Comparison of ENCODE assay signal across 30 cellular contexts in genomic region chr6:57135885-57136284, GRCh38. TPM values are rescaled to one million over a fixed set of nuclear protein-coding genes. Genes with fewer than 3 reads are reported as not detected.
DNase-seq lines count a peak whose midpoint lies in the region; ATAC-seq and TF ChIP-seq lines count a peak whose summit lies in the region.
"Had no signal": no experiment of that assay in that cellular context is flagged by ENCODE, and none has a peak within 500 bp of the region (broad histone marks: within the 10 kb centered on the region; RNA-seq: fewer than 3 reads in every experiment).

No MANE protein-coding gene starts in this region.

- peaks cover 13% of the 10 kb centered on the region for H3K79me1 ChIP-seq in mesenchymal stem cell (replicated peaks; ENCODE audit: low read length, poor library complexity, severe bottlenecking)

- H3K4me2 ChIP-seq in mesenchymal stem cell (ENCODE audit: low read length, poor library complexity, severe bottlenecking) (no peak overlapping the region), MM.1S (ENCODE audit: low read depth, low read length) (no peak overlapping the region)
- H3K4me2 ChIP-seq: GM23338, PC-9 had no signal

- no peaks in the 10 kb centered on the region for H3K4me1 Mint-ChIP-seq in activated T-helper 17 cell treated with anti-CD3 and anti-CD28 coated beads, Interleukin-2, amount 50 U/mL, for 72 hours
- H3K4me1 Mint-ChIP-seq: GM23338, IgD-negative memory B cell had no signal

- no peak overlapping the region for H2BK5ac ChIP-seq in mesenchymal stem cell (ENCODE audit: low read depth, low read length, poor library complexity, severe bottlenecking)

- no peak overlapping the region for H3K18ac ChIP-seq in mesenchymal stem cell (ENCODE audit: low read depth in 1 of 2, low read length in 2 of 2)

- H3K23ac ChIP-seq in mesenchymal stem cell (ENCODE audit: low read length in 2 of 2), result no peak overlapping the region

- H2AFZ ChIP-seq in mesenchymal stem cell (ENCODE audit: low read depth, low read length) (no peak overlapping the region), MM.1S (ENCODE audit: low read length) (no peak overlapping the region)
- H2AFZ ChIP-seq: GM23338, PC-9 had no signal

- H3K14ac ChIP-seq in mesenchymal stem cell (ENCODE audit: low read length in 2 of 2), result no peak overlapping the region

- H3F3A ChIP-seq in MM.1S (ENCODE audit: insufficient read depth, low read length), result no peaks in the 10 kb centered on the region

- H3K9me3 Mint-ChIP-seq in activated T-helper 17 cell treated with anti-CD3 and anti-CD28 coated beads, Interleukin-2, amount 50 U/mL, for 72 hours, result no peaks in the 10 kb centered on the region
- H3K9me3 Mint-ChIP-seq: activated CD4-positive, alpha-beta T cell treated with anti-CD3 and anti-CD28 coated beads, Interleukin-2, amount 10 ng/mL, durations not matched to agents 7 days and 5 days; activated naive CD8-positive, alpha-beta T cell treated with anti-CD3 and anti-CD28 coated beads, Interleukin-2, amount 50 U/mL, for 24 hours; activated T-cell treated with anti-CD3 and anti-CD28 coated beads, Interleukin-2, amount 50 U/mL, for 24 hours; brain; GM23338; IgD-negative memory B cell; naive thymus-derived CD4-positive, alpha-beta T cell had no signal

- H3K9me3 ChIP-seq in mesenchymal stem cell (ENCODE audit: control insufficient read depth, low read length) (no peaks in the 10 kb centered on the region), MM.1S (replicated peaks; ENCODE audit: insufficient read depth, low read length) (no peaks in the 10 kb centered on the region)
- H3K9me3 ChIP-seq: gastroesophageal sphincter, left lung, uterus had no signal

- no peaks in the 10 kb centered on the region for H3K79me2 ChIP-seq in MM.1S (ENCODE audit: low read length)

- H3K36me3 ChIP-seq in mesenchymal stem cell (ENCODE audit: control insufficient read depth in 1 of 2, insufficient read depth in 2 of 2, low read depth in 1 of 2, low read length in 2 of 2), result peaks cover 4 to 70% of the 10 kb centered on the region in 2 experiments
- 0 out of 2 replicates have a peak, but pooled peaks cover 7% of the 10 kb centered on the region for H3K36me3 ChIP-seq in MM.1S (replicated peaks; ENCODE audit: insufficient read depth, low read length)
- H3K36me3 ChIP-seq: uterus had no signal

- H4K8ac ChIP-seq in mesenchymal stem cell (ENCODE audit: low read length), result no peak overlapping the region

- no peaks in the 10 kb centered on the region for H3K27me3 Mint-ChIP-seq in activated T-helper 17 cell treated with anti-CD3 and anti-CD28 coated beads, Interleukin-2, amount 50 U/mL, for 72 hours
- H3K27me3 Mint-ChIP-seq: activated CD4-positive, alpha-beta T cell treated with anti-CD3 and anti-CD28 coated beads, Interleukin-2, amount 10 ng/mL, durations not matched to agents 7 days and 5 days; activated naive CD8-positive, alpha-beta T cell treated with anti-CD3 and anti-CD28 coated beads, Interleukin-2, amount 50 U/mL, for 24 hours; activated T-cell treated with anti-CD3 and anti-CD28 coated beads, Interleukin-2, amount 50 U/mL, for 24 hours; IgD-negative memory B cell; naive thymus-derived CD4-positive, alpha-beta T cell had no signal

- H3K27ac ChIP-seq in mesenchymal stem cell (ENCODE audit: low read length, poor library complexity, severe bottlenecking) (no peak overlapping the region), MM.1S (ENCODE audit: low read length) (no peak overlapping the region)
- H3K27ac ChIP-seq: gastroesophageal sphincter, left lung, PC-9, uterus had no signal

- H3K9ac ChIP-seq in mesenchymal stem cell (ENCODE audit: low read length) (peak overlapping the region; percentile 16), MM.1S (ENCODE audit: low read length) (no peak overlapping the region)

- no peak overlapping the region for H3K4me3 ChIP-seq in choroid plexus epithelial cell (ENCODE audit: low read depth, low read length)
- H3K4me3 ChIP-seq in mesenchymal stem cell (ENCODE audit: insufficient read depth in 1 of 2, low read depth in 1 of 2, low read length in 2 of 2), result peak overlapping the region in 1 of 2 experiments; percentile 10
- H3K4me3 ChIP-seq in MM.1S (ENCODE audit: low read length), result no peak overlapping the region
- H3K4me3 ChIP-seq: gastroesophageal sphincter, GM23338, left lung, PC-9, uterus had no signal

- H3K4me1 ChIP-seq in mesenchymal stem cell (ENCODE audit: control insufficient read depth, insufficient read depth, low read depth, low read length) (no peaks in the 10 kb centered on the region), MM.1S (ENCODE audit: low read length) (no peaks in the 10 kb centered on the region)
- H3K4me1 ChIP-seq: left lung, uterus had no signal

- no peak overlapping the region for H2AK5ac ChIP-seq in mesenchymal stem cell (ENCODE audit: low read length, severe bottlenecking)

- H2BK120ac ChIP-seq in mesenchymal stem cell (ENCODE audit: low read depth, low read length), result no peak overlapping the region

- no peak overlapping the region for H2BK12ac ChIP-seq in mesenchymal stem cell (ENCODE audit: low read length in 2 of 2)

- TF ChIP-seq CTCF in AG09319 (IDR thresholded peaks at IDR 0.05; ENCODE audit: low read depth, low read length), result no peak
- TF ChIP-seq CTCF in choroid plexus epithelial cell (conservative IDR thresholded peaks at IDR 0.05; ENCODE audit: low read depth, low read length), result no peak
- no peak for TF ChIP-seq CTCF in MM.1S (IDR thresholded peaks at IDR 0.05; ENCODE audit: low read length)

- no peak overlapping the region for H3K4me3 Mint-ChIP-seq in activated T-helper 17 cell treated with anti-CD3 and anti-CD28 coated beads, Interleukin-2, amount 50 U/mL, for 72 hours
- H3K4me3 Mint-ChIP-seq: activated CD4-positive, alpha-beta T cell treated with anti-CD3 and anti-CD28 coated beads, Interleukin-2, amount 10 ng/mL, durations not matched to agents 7 days and 5 days; activated naive CD8-positive, alpha-beta T cell treated with anti-CD3 and anti-CD28 coated beads, Interleukin-2, amount 50 U/mL, for 24 hours; activated T-cell treated with anti-CD3 and anti-CD28 coated beads, Interleukin-2, amount 50 U/mL, for 24 hours; brain; GM23338; IgD-negative memory B cell; naive thymus-derived CD4-positive, alpha-beta T cell had no signal

- H3K4ac ChIP-seq in mesenchymal stem cell (ENCODE audit: low read depth in 1 of 2, low read length in 2 of 2), result no peak overlapping the region

- peaks cover 66% of the 10 kb centered on the region for H3K36me3 Mint-ChIP-seq in activated T-helper 17 cell treated with anti-CD3 and anti-CD28 coated beads, Interleukin-2, amount 50 U/mL, for 72 hours (ENCODE audit: low read depth)

- H4K20me1 ChIP-seq in MM.1S (ENCODE audit: insufficient read depth, low read length), result no peaks in the 10 kb centered on the region

- H3K27me3 ChIP-seq in mesenchymal stem cell (ENCODE audit: control insufficient read depth in 1 of 2, insufficient read depth in 1 of 2, low read length in 2 of 2), result no peaks in the 10 kb centered on the region
- no peaks in the 10 kb centered on the region for H3K27me3 ChIP-seq in MM.1S (replicated peaks; ENCODE audit: insufficient read depth, low read length)
- H3K27me3 ChIP-seq: gastroesophageal sphincter, left lung, uterus had no signal

- peak; percentile 15 for DNase-seq in AG09319 (ENCODE audit: extremely low read depth, low read depth)
- peak; percentile 9 for DNase-seq in HCEC 1CT
- DNase-seq in choroid plexus epithelial cell (ENCODE audit: low read depth), result peak; percentile 14
- no peak for DNase-seq in mesenchymal stem cell
- no peak for DNase-seq in MM.1S
- no peak for DNase-seq in RPMI8226
- no peak for DNase-seq in DMS153 treated with DMSO at 0.1 percent for 48 hours (lab: John Stamatoyannopoulos, UW; ENCODE audit: unreplicated experiment)
- DNase-seq: activated CD4-positive, alpha-beta T cell treated with anti-CD3 and anti-CD28 coated beads, Interleukin-2, amount 10 ng/mL, durations not matched to agents 7 days and 5 days; activated gamma-delta T cell treated with Interleukin-2 at 50 U/mL for 16 hours; activated naive CD8-positive, alpha-beta T cell treated with anti-CD3 and anti-CD28 coated beads, Interleukin-2, amount 50 U/mL, for 24 hours; activated T-cell treated with anti-CD3 and anti-CD28 coated beads, Interleukin-2, amount 50 U/mL, for 24 hours; C1 segment of cervical spinal cord; cerebellar nuclear complex; COR-L47; DND-41; left lung; naive thymus-derived CD4-positive, alpha-beta T cell; NCI-H1092 treated with DMSO at 0.1 percent for 48 hours; NCI-H187; NCI-H524 treated with DMSO at 0.1 percent for 48 hours; occipital lobe; PC-9; SHP77; stimulated activated naive CD8-positive, alpha-beta T cell treated with anti-CD3 and anti-CD28 coated beads, Interleukin-15, Interleukin-2, amounts not matched to agents 100 U/mL and 50 U/mL, for 24 hours; uterus had no signal

- no peaks in the 10 kb centered on the region for H3K9me2 ChIP-seq in MM.1S (replicated peaks; ENCODE audit: insufficient read depth, low read length)

- no peak for ATAC-seq in activated T-helper 17 cell treated with anti-CD3 and anti-CD28 coated beads, Interleukin-2, amount 50 U/mL, for 72 hours (replicated peaks)
- ATAC-seq: activated naive CD8-positive, alpha-beta T cell treated with anti-CD3 and anti-CD28 coated beads, Interleukin-2, amount 50 U/mL, for 24 hours; gastroesophageal sphincter; GM23338; left lung; naive thymus-derived CD4-positive, alpha-beta T cell; stimulated activated naive CD8-positive, alpha-beta T cell treated with anti-CD3 and anti-CD28 coated beads, Interleukin-15, Interleukin-2, amounts not matched to agents 100 U/mL and 50 U/mL, for 24 hours had no signal

- H4K91ac ChIP-seq in mesenchymal stem cell (ENCODE audit: low read length), result no peak overlapping the region

- no peak overlapping the region for H3K27ac Mint-ChIP-seq in activated T-helper 17 cell treated with anti-CD3 and anti-CD28 coated beads, Interleukin-2, amount 50 U/mL, for 72 hours
- H3K27ac Mint-ChIP-seq: activated CD4-positive, alpha-beta T cell treated with anti-CD3 and anti-CD28 coated beads, Interleukin-2, amount 10 ng/mL, durations not matched to agents 7 days and 5 days; activated naive CD8-positive, alpha-beta T cell treated with anti-CD3 and anti-CD28 coated beads, Interleukin-2, amount 50 U/mL, for 24 hours; activated T-cell treated with anti-CD3 and anti-CD28 coated beads, Interleukin-2, amount 50 U/mL, for 24 hours; GM23338; IgD-negative memory B cell; naive thymus-derived CD4-positive, alpha-beta T cell had no signal

- WGBS in mesenchymal stem cell, result no CpG with 5 or more reads among the region's 1 CpG

- H2BK15ac ChIP-seq in mesenchymal stem cell (ENCODE audit: low read depth, poor library complexity, severe bottlenecking), result no peak overlapping the region

RNA-seq across cellular contexts. Expression of gene BAG2, which starts 36.2 kb away (rescaled TPM):
- polyA plus RNA-seq in mesenchymal stem cell (2013, experiment 1 of 2), result 5.6 TPM
- polyA plus RNA-seq in mesenchymal stem cell (2013, experiment 2 of 2), result 5.8 TPM
- 1 to 10 TPM; 5.6 to 9.5 TPM for total RNA-seq in activated T-helper 17 cell treated with anti-CD3 and anti-CD28 coated beads, Interleukin-2, amount 50 U/mL, for 72 hours

RNA-seq across cellular contexts. Expression of gene ZNF451, which starts 45.9 kb away (rescaled TPM):
- polyA plus RNA-seq in mesenchymal stem cell (2013, experiment 1 of 2), result 13.2 TPM
- polyA plus RNA-seq in mesenchymal stem cell (2013, experiment 2 of 2), result 13.0 TPM
- total RNA-seq in activated T-helper 17 cell treated with anti-CD3 and anti-CD28 coated beads, Interleukin-2, amount 50 U/mL, for 72 hours, result 10 to 100 TPM; 58.8 to 65.7 TPM

Comparison
In these comparisons a context has a peak if more than half of its experiments do, and no peak if none do; other contexts are left out.
1. DNase-seq: peak in AG09319 (single experiment), HCEC 1CT (single experiment) and choroid plexus epithelial cell (single experiment); none in mesenchymal stem cell (single experiment), MM.1S (single experiment), RPMI8226 (single experiment) and DMS153 treated with DMSO at 0.1 percent for 48 hours (single experiment).